Comparison of ENCODE assay signal across 10 cellular contexts in genomic region chr1:211738709-211739301, GRCh38.
A peak's percentile ranks its signal among the peaks of the same experiment; 100 is the strongest.
DNase-seq lines count a peak whose midpoint lies in the region; ATAC-seq and TF ChIP-seq lines count a peak whose summit lies in the region.
"Had no signal": no experiment of that assay in that cellular context is flagged by ENCODE, and none has a peak within 500 bp of the region (broad histone marks: within the 10 kb centered on the region; RNA-seq: fewer than 3 reads in every experiment).

No MANE protein-coding gene starts in this region.

- TF ChIP-seq CTCF in glutamatergic neuron (IDR thresholded peaks at IDR 0.05; ENCODE audit: partially characterized antibody, unreplicated experiment) (no peak), thyroid gland (IDR thresholded peaks at IDR 0.05) (no peak)

- H3K27me3 Mint-ChIP-seq in T-helper 2 cell treated with Interferon-gamma antibody and Interleukin-4, amounts not matched to agents 5 μg/mL and 100 μg/mL, for 36 hours (ENCODE audit: low read depth): peaks cover 5% of the 10 kb centered on the region
- H3K27me3 Mint-ChIP-seq in glutamatergic neuron (ENCODE audit: unreplicated experiment): peaks cover 5% of the 10 kb centered on the region

- H3K4me1 Mint-ChIP-seq in T-helper 2 cell treated with Interferon-gamma antibody and Interleukin-4, amounts not matched to agents 5 μg/mL and 100 μg/mL, for 36 hours (ENCODE audit: low read depth): peaks cover 33% of the 10 kb centered on the region
- peaks cover 34% of the 10 kb centered on the region for H3K4me1 Mint-ChIP-seq in glutamatergic neuron (ENCODE audit: low read depth, unreplicated experiment)

- no peaks in the 10 kb centered on the region for H3K36me3 ChIP-seq in thyroid gland
- H3K36me3 ChIP-seq in aorta (ENCODE audit: control insufficient read depth in 1 of 2, insufficient read depth in 2 of 2, low read length in 1 of 2): no peaks in the 10 kb centered on the region
- H3K36me3 ChIP-seq in MG63: no peaks in the 10 kb centered on the region
- H3K36me3 ChIP-seq: BLaER1 treated with 17β-estradiol and CSF1 and Interleukin-3, amounts not matched to agents 10 nM and 100 nM had no signal

- H3K4me1 ChIP-seq in thyroid gland: peaks cover 34 to 42% of the 10 kb centered on the region in 2 donors
- no peaks in the 10 kb centered on the region for H3K4me1 ChIP-seq in aorta (ENCODE audit: control insufficient read depth in 1 of 2, insufficient read depth in 2 of 2, low read length in 2 of 2)

- peak overlapping the region; percentile 55 for H3K4me3 Mint-ChIP-seq in T-helper 2 cell treated with Interferon-gamma antibody and Interleukin-4, amounts not matched to agents 5 μg/mL and 100 μg/mL, for 36 hours
- peak overlapping the region; percentile 20 for H3K4me3 Mint-ChIP-seq in glutamatergic neuron (ENCODE audit: unreplicated experiment)

- intact Hi-C loops in thyroid gland (cut with DNase I): no loop called here
- intact Hi-C loops in aorta (cut with DNase I): no loop called here

- TF ChIP-seq POLR2A in thyroid gland (IDR thresholded peaks at IDR 0.05): no peak

- peak; percentile 67 for DNase-seq in activated effector memory CD4-positive, alpha-beta T cell treated with anti-CD3 and anti-CD28 coated beads, Interleukin-2, amount 50 U/mL, for 16 hours
- no peak for DNase-seq in activated effector memory CD4-positive, alpha-beta T cell treated with Interleukin-2 at 50 U/mL for 16 hours
- peak; percentile 6 for DNase-seq in T-helper 2 cell treated with Interferon-gamma antibody and Interleukin-4, amounts not matched to agents 5 μg/mL and 100 μg/mL, for 36 hours (ENCODE audit: low spot score)
- DNase-seq in glutamatergic neuron (no peak), thyroid gland (peak; percentile 40 to 53), aorta (no peak), putamen (ENCODE audit: low spot score) (no peak), MG63 (no peak)
- DNase-seq: HCEC 1CT had no signal

- peaks cover 5% of the 10 kb centered on the region for H3K36me3 Mint-ChIP-seq in T-helper 2 cell treated with Interferon-gamma antibody and Interleukin-4, amounts not matched to agents 5 μg/mL and 100 μg/mL, for 36 hours (ENCODE audit: low read depth)
- peaks cover 3% of the 10 kb centered on the region for H3K36me3 Mint-ChIP-seq in glutamatergic neuron (ENCODE audit: unreplicated experiment)

- 67 to 74% methylated on average over 2 of the region's 2 CpGs for WGBS in thyroid gland, 2 donors
- WGBS in aorta, 2 donors: 72 to 100% methylated on average over 2 of the region's 2 CpGs

- no peak overlapping the region for H3K4me3 ChIP-seq in thyroid gland (replicated peaks in 1 of 3)
- H3K4me3 ChIP-seq in aorta (ENCODE audit: low read length in 2 of 2): no peak overlapping the region
- H3K4me3 ChIP-seq in MG63: no peak overlapping the region
- H3K4me3 ChIP-seq: BLaER1 treated with 17β-estradiol and CSF1 and Interleukin-3, amounts not matched to agents 10 nM and 100 nM had no signal

- H3K27me3 ChIP-seq in thyroid gland: no peaks in the 10 kb centered on the region
- H3K27me3 ChIP-seq in aorta (ENCODE audit: control insufficient read depth in 1 of 2, insufficient read depth in 2 of 2, low read length in 1 of 2): no peaks in the 10 kb centered on the region
- no peaks in the 10 kb centered on the region for H3K27me3 ChIP-seq in MG63
- H3K27me3 ChIP-seq: BLaER1 treated with 17β-estradiol and CSF1 and Interleukin-3, amounts not matched to agents 10 nM and 100 nM had no signal

- H3K27ac ChIP-seq in thyroid gland (no peak overlapping the region), aorta (ENCODE audit: low read depth in 1 of 2, low read length in 2 of 2) (no peak overlapping the region)
- H3K27ac ChIP-seq: BLaER1 treated with 17β-estradiol and CSF1 and Interleukin-3, amounts not matched to agents 10 nM and 100 nM had no signal

- no peaks in the 10 kb centered on the region for H3K9me3 Mint-ChIP-seq in T-helper 2 cell treated with Interferon-gamma antibody and Interleukin-4, amounts not matched to agents 5 μg/mL and 100 μg/mL, for 36 hours
- peaks cover 7% of the 10 kb centered on the region for H3K9me3 Mint-ChIP-seq in glutamatergic neuron (ENCODE audit: unreplicated experiment)

- no peak overlapping the region for H3K27ac Mint-ChIP-seq in T-helper 2 cell treated with Interferon-gamma antibody and Interleukin-4, amounts not matched to agents 5 μg/mL and 100 μg/mL, for 36 hours
- H3K27ac Mint-ChIP-seq in glutamatergic neuron (ENCODE audit: unreplicated experiment): no peak overlapping the region

- no peak for ATAC-seq in aorta (ENCODE audit: low FRiP score)

- H3K9me3 ChIP-seq in thyroid gland: no peaks in the 10 kb centered on the region
- no peaks in the 10 kb centered on the region for H3K9me3 ChIP-seq in aorta (ENCODE audit: control insufficient read depth, low read length)
- no peaks in the 10 kb centered on the region for H3K9me3 ChIP-seq in MG63
- H3K9me3 ChIP-seq: BLaER1 treated with 17β-estradiol and CSF1 and Interleukin-3, amounts not matched to agents 10 nM and 100 nM had no signal

Comparison
In these comparisons a context has a peak if more than half of its experiments do, and no peak if none do; other contexts are left out.
1. DNase-seq: peak in activated effector memory CD4-positive, alpha-beta T cell treated with anti-CD3 and anti-CD28 coated beads, Interleukin-2, amount 50 U/mL, for 16 hours (single experiment), T-helper 2 cell treated with Interferon-gamma antibody and Interleukin-4, amounts not matched to agents 5 μg/mL and 100 μg/mL, for 36 hours (single experiment) and thyroid gland (2 of 2); none in activated effector memory CD4-positive, alpha-beta T cell treated with Interleukin-2 at 50 U/mL for 16 hours (single experiment), glutamatergic neuron (single experiment), aorta (0 of 2), putamen (single experiment) and MG63 (single experiment).